In the genomic region with DNA sequence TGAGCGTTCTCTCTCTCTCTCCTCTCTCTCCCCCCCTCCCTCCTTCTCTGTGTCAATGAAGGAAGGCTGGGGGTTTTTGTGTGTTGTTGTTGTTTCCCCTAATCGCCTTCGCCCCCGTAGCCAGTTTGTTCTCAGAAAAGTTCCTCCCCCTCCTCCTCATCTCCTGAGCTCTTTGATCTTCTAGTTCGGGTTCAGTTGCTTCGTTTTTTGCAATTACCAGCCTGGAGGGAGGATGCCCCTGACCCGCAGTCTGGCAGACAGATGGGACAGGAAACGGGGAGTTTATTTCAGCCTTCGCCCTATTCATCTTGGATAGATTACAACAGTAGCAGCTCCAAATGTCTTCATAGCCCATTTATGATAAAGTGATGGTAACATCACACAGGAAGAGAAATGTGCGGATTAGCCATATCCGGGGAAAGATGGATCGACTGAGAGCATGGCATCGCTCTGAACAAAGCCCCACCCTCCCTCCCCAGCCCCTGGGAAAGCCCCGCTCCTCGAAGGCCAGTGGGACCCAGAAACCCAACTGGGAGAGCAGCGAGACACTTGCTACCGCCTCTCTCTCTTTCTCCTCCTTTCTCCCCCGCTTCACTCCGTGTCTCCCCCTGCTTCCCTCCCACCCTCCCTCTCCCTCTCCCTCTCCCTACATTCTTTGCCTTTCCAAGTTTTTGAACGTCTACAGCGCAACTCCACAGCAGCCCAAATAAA, we compare ENCODE assay signal across 12 cellular contexts.
A peak's percentile ranks its signal among the peaks of the same experiment; 100 is the strongest.
DNase-seq lines count a peak whose midpoint lies in the region; ATAC-seq and TF ChIP-seq lines count a peak whose summit lies in the region.
"Had no signal": no experiment of that assay in that cellular context is flagged by ENCODE, and none has a peak within 500 bp of the region (broad histone marks: within the 10 kb centered on the region; RNA-seq: fewer than 3 reads in every experiment).

No MANE protein-coding gene starts in this region.

- H3K9ac ChIP-seq in endodermal cell (ENCODE audit: extremely low read depth, low read length, poor library complexity, severe bottlenecking), result no peak overlapping the region

- POLR2A ChIA-PET in T-cell (lab: Charles Lee), result no interaction called here

- no peak for ATAC-seq in left ventricle myocardium superior
- no peak for ATAC-seq in HG03571 (IDR thresholded peaks at IDR 0.05; ENCODE audit: unreplicated experiment)
- no peak for ATAC-seq in stimulated activated effector memory CD8-positive, alpha-beta T cell treated with anti-CD3 and anti-CD28 coated beads, Interleukin-12 subunit alpha, Interleukin-12 subunit beta, amount 100 ng/mL, for 72 hours
- ATAC-seq in T-cell (replicated peaks in 1 of 4), result no peak

- H3K27me3 ChIP-seq in left ventricle myocardium inferior (ENCODE audit: low read depth) (peaks cover 46% of the 10 kb centered on the region), endodermal cell (ENCODE audit: control insufficient read depth, insufficient read depth, low read length, poor library complexity, severe bottlenecking) (peaks cover 32% of the 10 kb centered on the region)

- H3K27ac Mint-ChIP-seq in endodermal cell, result peak overlapping the region; percentile 52
- peak overlapping the region; percentile 96 for H3K27ac Mint-ChIP-seq in neural crest cell (ENCODE audit: unreplicated experiment)
- H3K27ac Mint-ChIP-seq in stimulated activated effector memory CD8-positive, alpha-beta T cell treated with anti-CD3 and anti-CD28 coated beads, Interleukin-12 subunit alpha, Interleukin-12 subunit beta, amount 100 ng/mL, for 72 hours, result no peak overlapping the region
- no peak overlapping the region for H3K27ac Mint-ChIP-seq in T-cell

- WGBS in endodermal cell (ENCODE audit: insufficient coverage in 1 of 2, insufficient read length in 1 of 2), 2 experiments, result 35 to 53% methylated on average over 10 to 21 of the region's 21 CpGs

- H3K4me1 Mint-ChIP-seq in endodermal cell (peaks cover 24% of the 10 kb centered on the region), neural crest cell (peaks cover 60% of the 10 kb centered on the region), T-cell (peaks cover 0 to 8% (median 8%) of the 10 kb centered on the region in 3 donors)
- H3K4me1 Mint-ChIP-seq in stimulated activated effector memory CD8-positive, alpha-beta T cell treated with anti-CD3 and anti-CD28 coated beads, Interleukin-12 subunit alpha, Interleukin-12 subunit beta, amount 100 ng/mL, for 72 hours, result peaks cover 24% of the 10 kb centered on the region

- H3K9me3 ChIP-seq in left ventricle myocardium inferior (replicated peaks), result peaks cover 10% of the 10 kb centered on the region
- no peaks in the 10 kb centered on the region for H3K9me3 ChIP-seq in endodermal cell (ENCODE audit: control insufficient read depth, low read length)
- H3K9me3 ChIP-seq: HAP-1 had no signal

- H3K4me1 ChIP-seq in left ventricle myocardium inferior (peaks cover 75% of the 10 kb centered on the region), endodermal cell (ENCODE audit: control insufficient read depth, insufficient read depth, low read length) (peaks cover 9% of the 10 kb centered on the region)
- H3K4me1 ChIP-seq: HAP-1 had no signal

- H3K27me3 Mint-ChIP-seq in endodermal cell (ENCODE audit: insufficient read depth), result peaks cover 16% of the 10 kb centered on the region
- H3K27me3 Mint-ChIP-seq in neural crest cell (ENCODE audit: low read depth), result peaks cover 29% of the 10 kb centered on the region
- peaks cover 9 to 23% of the 10 kb centered on the region in 2 donors for H3K27me3 Mint-ChIP-seq in T-cell

- TF ChIP-seq CTCF in left ventricle myocardium inferior (IDR thresholded peaks at IDR 0.05; ENCODE audit: borderline replicate concordance) (no peak), endodermal cell (conservative IDR thresholded peaks at IDR 0.05) (no peak), neural crest cell (conservative IDR thresholded peaks at IDR 0.05) (no peak)

- no peaks in the 10 kb centered on the region for H3K36me3 ChIP-seq in left ventricle myocardium inferior
- no peaks in the 10 kb centered on the region for H3K36me3 ChIP-seq in endodermal cell (ENCODE audit: control insufficient read depth, insufficient read depth, low read length)
- H3K36me3 ChIP-seq: HAP-1 had no signal

- H3K4me3 ChIP-seq in left ventricle myocardium inferior (no peak overlapping the region), endodermal cell (ENCODE audit: low read length) (no peak overlapping the region)
- H3K4me3 ChIP-seq: HAP-1 had no signal

- H3K9me3 Mint-ChIP-seq in endodermal cell (no peaks in the 10 kb centered on the region), neural crest cell (no peaks in the 10 kb centered on the region), T-cell (peaks cover 6 to 14% (median 7%) of the 10 kb centered on the region in 3 donors)
- peaks cover 7% of the 10 kb centered on the region for H3K9me3 Mint-ChIP-seq in stimulated activated effector memory CD8-positive, alpha-beta T cell treated with anti-CD3 and anti-CD28 coated beads, Interleukin-12 subunit alpha, Interleukin-12 subunit beta, amount 100 ng/mL, for 72 hours

- H3K27ac ChIP-seq in left ventricle myocardium inferior (replicated peaks) (peak overlapping the region; percentile 98), endodermal cell (ENCODE audit: low read depth, low read length) (peak overlapping the region; percentile 80)

- CTCF ChIA-PET in T-cell (lab: Charles Lee), result no interaction called here

- H3K36me3 Mint-ChIP-seq in endodermal cell (ENCODE audit: low read depth) (no peaks in the 10 kb centered on the region), neural crest cell (ENCODE audit: low read depth) (no peaks in the 10 kb centered on the region), T-cell (no peaks in the 10 kb centered on the region)
- no peaks in the 10 kb centered on the region for H3K36me3 Mint-ChIP-seq in stimulated activated effector memory CD8-positive, alpha-beta T cell treated with anti-CD3 and anti-CD28 coated beads, Interleukin-12 subunit alpha, Interleukin-12 subunit beta, amount 100 ng/mL, for 72 hours

- intact Hi-C loops in left ventricle myocardium inferior (cut with micrococcal nuclease), result no loop called here
- intact Hi-C loops in left ventricle myocardium superior (cut with micrococcal nuclease), result no loop called here

- DNase-seq in left ventricle myocardium inferior (no peak), left ventricle myocardium superior (no peak), endodermal cell (no peak), neural crest cell (ENCODE audit: low read depth, low spot score) (no peak), T-cell (no peak)
- DNase-seq in stimulated activated effector memory CD8-positive, alpha-beta T cell treated with anti-CD3 and anti-CD28 coated beads, Interleukin-12 subunit alpha, Interleukin-12 subunit beta, amount 100 ng/mL, for 72 hours (ENCODE audit: low spot score in 2 of 2), result no peak
- no peak for DNase-seq in stimulated activated CD4-positive, alpha-beta T cell treated with anti-CD3 and anti-CD28 coated beads, Interleukin-4, amount 100 ng/mL, for 24 hours
- DNase-seq: activated CD8-positive, alpha-beta memory T cell treated with anti-CD3 and anti-CD28 coated beads for 24 hours; midbrain; NCI-H524 treated with DMSO at 0.1 percent for 48 hours had no signal

- H3K4me3 Mint-ChIP-seq in endodermal cell (no peak overlapping the region), neural crest cell (peak overlapping the region; percentile 58), T-cell (no peak overlapping the region)
- no peak overlapping the region for H3K4me3 Mint-ChIP-seq in stimulated activated effector memory CD8-positive, alpha-beta T cell treated with anti-CD3 and anti-CD28 coated beads, Interleukin-12 subunit alpha, Interleukin-12 subunit beta, amount 100 ng/mL, for 72 hours

Comparison
In these comparisons a context has a peak if more than half of its experiments do, and no peak if none do; other contexts are left out.
1. H3K27ac Mint-ChIP-seq: peak in endodermal cell (single experiment) and neural crest cell (single experiment); none in stimulated activated effector memory CD8-positive, alpha-beta T cell treated with anti-CD3 and anti-CD28 coated beads, Interleukin-12 subunit alpha, Interleukin-12 subunit beta, amount 100 ng/mL, for 72 hours (single experiment) and T-cell (0 of 2).